Comparison of ENCODE assay signal across 10 cellular contexts in the genomic region with DNA sequence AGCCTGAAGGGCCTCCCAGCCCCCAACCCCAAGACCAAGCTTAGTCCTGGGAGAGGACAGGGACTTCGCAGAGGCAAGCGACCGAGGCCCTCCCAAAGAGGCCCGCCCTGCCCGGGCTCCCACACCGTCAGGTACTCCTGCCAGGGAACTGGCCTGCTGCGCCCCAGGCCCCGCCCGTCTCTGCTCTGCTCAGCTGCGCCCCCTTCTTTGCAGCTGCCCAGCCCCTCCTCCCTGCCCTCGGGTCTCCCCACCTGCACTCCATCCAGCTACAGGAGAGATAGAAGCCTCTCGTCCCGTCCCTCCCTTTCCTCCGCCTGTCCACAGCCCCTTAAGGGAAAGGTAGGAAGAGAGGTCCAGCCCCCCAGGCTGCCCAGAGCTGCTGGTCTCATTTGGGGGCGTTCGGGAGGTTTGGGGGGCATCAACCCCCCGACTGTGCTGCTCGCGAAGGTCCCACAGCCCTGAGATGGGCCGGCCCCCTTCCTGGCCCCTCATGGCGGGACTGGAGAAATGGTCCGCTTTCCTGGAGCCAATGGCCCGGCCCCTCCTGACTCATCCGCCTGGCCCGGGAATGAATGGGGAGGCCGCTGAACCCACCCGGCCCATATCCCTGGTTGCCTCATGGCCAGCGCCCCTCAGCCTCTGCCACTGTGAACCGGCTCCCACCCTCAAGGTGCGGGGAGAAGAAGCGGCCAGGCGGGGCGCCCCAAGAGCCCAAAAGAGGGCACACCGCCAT. TPM values are rescaled to one million over a fixed set of nuclear protein-coding genes. Genes with fewer than 3 reads are reported as not detected.
DNase-seq lines count a peak whose midpoint lies in the region; ATAC-seq and TF ChIP-seq lines count a peak whose summit lies in the region.
"Had no signal": no experiment of that assay in that cellular context is flagged by ENCODE, and none has a peak within 500 bp of the region (broad histone marks: within the 10 kb centered on the region; RNA-seq: fewer than 3 reads in every experiment).

No MANE protein-coding gene starts in this region.

- POLR2A ChIA-PET in activated CD4-positive, alpha-beta T cell treated with anti-CD3 and anti-CD28 coated beads, Interleukin-2, amount 10 ng/mL, durations not matched to agents 7 days and 5 days (lab: Charles Lee): no interaction called here

- peak overlapping the region; percentile 41 for H3K4me3 ChIP-seq in suprapubic skin

- H3K4me1 ChIP-seq in suprapubic skin: peaks cover 20% of the 10 kb centered on the region

- H3K4me1 Mint-ChIP-seq in activated CD4-positive, alpha-beta T cell treated with anti-CD3 and anti-CD28 coated beads, Interleukin-2, amount 10 ng/mL, durations not matched to agents 7 days and 5 days: peaks cover 15% of the 10 kb centered on the region
- H3K4me1 Mint-ChIP-seq in brain: no peaks in the 10 kb centered on the region

- H3K27ac Mint-ChIP-seq in activated CD4-positive, alpha-beta T cell treated with anti-CD3 and anti-CD28 coated beads, Interleukin-2, amount 10 ng/mL, durations not matched to agents 7 days and 5 days: no peak overlapping the region
- peak overlapping the region in 2 of 5 experiments; percentile 16 to 85 for H3K27ac Mint-ChIP-seq in brain

- no peaks in the 10 kb centered on the region for H3K36me3 ChIP-seq in suprapubic skin

- peak overlapping the region; percentile 35 for H3K4me3 Mint-ChIP-seq in activated CD4-positive, alpha-beta T cell treated with anti-CD3 and anti-CD28 coated beads, Interleukin-2, amount 10 ng/mL, durations not matched to agents 7 days and 5 days
- peak overlapping the region; percentile 19 to 75 (median 59) for H3K4me3 Mint-ChIP-seq in brain

- H3K27ac ChIP-seq in suprapubic skin: no peak overlapping the region

- no peaks in the 10 kb centered on the region for H3K9me3 Mint-ChIP-seq in activated CD4-positive, alpha-beta T cell treated with anti-CD3 and anti-CD28 coated beads, Interleukin-2, amount 10 ng/mL, durations not matched to agents 7 days and 5 days
- peaks cover 4 to 25% (median 7%) of the 10 kb centered on the region in 5 experiments for H3K9me3 Mint-ChIP-seq in brain

- H3K27me3 Mint-ChIP-seq in activated CD4-positive, alpha-beta T cell treated with anti-CD3 and anti-CD28 coated beads, Interleukin-2, amount 10 ng/mL, durations not matched to agents 7 days and 5 days: peaks cover 53% of the 10 kb centered on the region
- peaks cover 71% of the 10 kb centered on the region for H3K27me3 Mint-ChIP-seq in brain

- ATAC-seq in HG03432 (IDR thresholded peaks at IDR 0.05; ENCODE audit: unreplicated experiment): no peak
- ATAC-seq in HG03139 (IDR thresholded peaks at IDR 0.05; ENCODE audit: unreplicated experiment): no peak

- TF ChIP-seq EP300 in suprapubic skin (IDR thresholded peaks at IDR 0.05): no peak

- no peaks in the 10 kb centered on the region for H3K36me3 Mint-ChIP-seq in activated CD4-positive, alpha-beta T cell treated with anti-CD3 and anti-CD28 coated beads, Interleukin-2, amount 10 ng/mL, durations not matched to agents 7 days and 5 days (ENCODE audit: low read depth)
- H3K36me3 Mint-ChIP-seq in brain: no peaks in the 10 kb centered on the region

- WGBS in suprapubic skin: 15% methylated on average over 25 of the region's 34 CpGs

- no peak for DNase-seq in activated CD4-positive, alpha-beta T cell treated with anti-CD3 and anti-CD28 coated beads, Interleukin-2, amount 10 ng/mL, durations not matched to agents 7 days and 5 days
- DNase-seq in activated CD4-positive, alpha-beta T cell treated with anti-CD3 and anti-CD28 coated beads, Interleukin-2, amount 50 U/mL, for 1 hour: no peak
- peak; percentile 7 for DNase-seq in iris pigment epithelial cell (ENCODE audit: low read depth)
- peak; percentile 64 to 75 for DNase-seq in suprapubic skin (ENCODE audit: low spot score in 2 of 2)
- DNase-seq in stimulated activated CD4-positive, alpha-beta T cell treated with anti-CD3 and anti-CD28 coated beads, Interleukin-12 subunit alpha, Interleukin-12 subunit beta, amount 100 ng/mL, for 4 hours: no peak
- DNase-seq: SHP77 had no signal

- TF ChIP-seq POLR2A in suprapubic skin (IDR thresholded peaks at IDR 0.05): no peak

- CTCF ChIA-PET in activated CD4-positive, alpha-beta T cell treated with anti-CD3 and anti-CD28 coated beads, Interleukin-2, amount 10 ng/mL, durations not matched to agents 7 days and 5 days (lab: Charles Lee): interaction anchor here (1.1 to 2.6 kb wide), 2 partner anchors 11 to 16 kb away, joined by 3 to 11 read pairs; no protein-coding TSS in a partner anchor

- no peak for TF ChIP-seq CTCF in brain (conservative IDR thresholded peaks at IDR 0.05)
- no peak for TF ChIP-seq CTCF in suprapubic skin (IDR thresholded peaks at IDR 0.05)

- H3K27me3 ChIP-seq in suprapubic skin: peaks cover 77% of the 10 kb centered on the region

- H3K9me3 ChIP-seq in suprapubic skin: no peaks in the 10 kb centered on the region

RNA-seq across cellular contexts. Expression of a gene that starts 21.9 kb away (rescaled TPM):
- total RNA-seq in activated CD4-positive, alpha-beta T cell treated with anti-CD3 and anti-CD28 coated beads, Interleukin-2, amount 10 ng/mL, durations not matched to agents 7 days and 5 days: 100 to 1,000 TPM; 267 to 285 TPM
- polyA plus RNA-seq in brain (ENCODE audit: insufficient read depth, low read depth, low replicate concordance): 566 TPM
- total RNA-seq in suprapubic skin: 100 to 1,000 TPM; 284 to 385 (median 362) TPM

RNA-seq across cellular contexts. Expression of a gene that starts 42.5 kb away (rescaled TPM):
- 10 to 100 TPM; 14.4 to 24.4 TPM for total RNA-seq in activated CD4-positive, alpha-beta T cell treated with anti-CD3 and anti-CD28 coated beads, Interleukin-2, amount 10 ng/mL, durations not matched to agents 7 days and 5 days
- polyA plus RNA-seq in brain (ENCODE audit: insufficient read depth, low read depth, low replicate concordance): 16.3 TPM
- 10 to 100 TPM; 10.6 to 32.3 (median 17.1) TPM for total RNA-seq in suprapubic skin

RNA-seq across cellular contexts. Expression of a gene that starts 48.5 kb away (rescaled TPM):
- 10 to 100 TPM; 38.6 to 44.1 TPM for total RNA-seq in activated CD4-positive, alpha-beta T cell treated with anti-CD3 and anti-CD28 coated beads, Interleukin-2, amount 10 ng/mL, durations not matched to agents 7 days and 5 days
- polyA plus RNA-seq in brain (ENCODE audit: insufficient read depth, low read depth, low replicate concordance): 153 TPM
- total RNA-seq in suprapubic skin: 100 to 1,000 TPM in 3 of 4 donors, 10 to 100 TPM in 1; 99.3 to 161 (median 119) TPM

RNA-seq across cellular contexts. Expression of a gene that starts 53.8 kb away (rescaled TPM):
- not detected for total RNA-seq in activated CD4-positive, alpha-beta T cell treated with anti-CD3 and anti-CD28 coated beads, Interleukin-2, amount 10 ng/mL, durations not matched to agents 7 days and 5 days
- polyA plus RNA-seq in brain (ENCODE audit: insufficient read depth, low read depth, low replicate concordance): not detected
- total RNA-seq in suprapubic skin: 1 to 10 TPM; 2.8 to 6.3 (median 3.8) TPM
- total RNA-seq: myocyte had no signal

Comparison
In these comparisons a context has a peak if more than half of its experiments do, and no peak if none do; other contexts are left out.
1. DNase-seq: peak in iris pigment epithelial cell (single experiment) and suprapubic skin (2 of 2); none in activated CD4-positive, alpha-beta T cell treated with anti-CD3 and anti-CD28 coated beads, Interleukin-2, amount 10 ng/mL, durations not matched to agents 7 days and 5 days (single experiment), activated CD4-positive, alpha-beta T cell treated with anti-CD3 and anti-CD28 coated beads, Interleukin-2, amount 50 U/mL, for 1 hour (single experiment) and stimulated activated CD4-positive, alpha-beta T cell treated with anti-CD3 and anti-CD28 coated beads, Interleukin-12 subunit alpha, Interleukin-12 subunit beta, amount 100 ng/mL, for 4 hours (single experiment).